Comparison of ENCODE assay signal across 16 cellular contexts in genomic region chr9:110179734-110180133, GRCh38. TPM values are rescaled to one million over a fixed set of nuclear protein-coding genes. Genes with fewer than 3 reads are reported as not detected.
DNase-seq lines count a peak whose midpoint lies in the region; ATAC-seq and TF ChIP-seq lines count a peak whose summit lies in the region.
"Had no signal": no experiment of that assay in that cellular context is flagged by ENCODE, and none has a peak within 500 bp of the region (broad histone marks: within the 10 kb centered on the region; RNA-seq: fewer than 3 reads in every experiment).

No MANE protein-coding gene starts in this region.

- TF ChIP-seq CTCF in AG04450 (IDR thresholded peaks at IDR 0.05; ENCODE audit: low read depth, low read length): no peak
- TF ChIP-seq CTCF in HFFc6 (IDR thresholded peaks at IDR 0.05): no peak
- no peak for TF ChIP-seq CTCF in foreskin fibroblast (IDR thresholded peaks at IDR 0.05; ENCODE audit: low read depth, low read length)

- no peaks in the 10 kb centered on the region for H3K9me3 Mint-ChIP-seq in HFFc6

- CTCF ChIA-PET in AG04450 (lab: Charles Lee): interaction anchor here (0.8 to 1.1 kb wide), 2 partner anchors 8 to 27 kb away, joined by 3 read pairs; no protein-coding TSS in a partner anchor

- POLR2A ChIA-PET in AG04450 (lab: Yijun Ruan, JAX): no interaction called here

- H3K36me3 Mint-ChIP-seq in HFFc6 (ENCODE audit: low read depth): no peaks in the 10 kb centered on the region
- H3K36me3 Mint-ChIP-seq: CD14-positive monocyte had no signal

- H3K4me3 Mint-ChIP-seq in HFFc6: no peak overlapping the region
- H3K4me3 Mint-ChIP-seq: activated CD4-positive, alpha-beta T cell treated with anti-CD3 and anti-CD28 coated beads for 36 hours; CD14-positive monocyte; stimulated activated naive B cell treated with anti-CD40 and anti-IgM and Interleukin-4, amounts not matched to agents 10 μg/mL and 1 μg/mL and 100 μg/mL, for 72 hours had no signal

- no peaks in the 10 kb centered on the region for H3K27me3 ChIP-seq in AG04450 (ENCODE audit: control insufficient read depth, insufficient read depth, low read length)

- DNase-seq in AG04450 (ENCODE audit: low read depth, low spot score) (peak; percentile 38), HFFc6 (peak; percentile 62), amniotic epithelial cell (ENCODE audit: low read depth) (peak; percentile 77), foreskin fibroblast (peak; percentile 74 to 87), hippocampal formation (lab: John Stamatoyannopoulos, UW) (no peak), hypothalamus (lab: John Stamatoyannopoulos, UW) (no peak), middle frontal gyrus (ENCODE audit: extremely low spot score, low spot score) (no peak)
- DNase-seq: activated CD4-positive, alpha-beta T cell treated with anti-CD3 and anti-CD28 coated beads for 36 hours; cerebellar nuclear complex; NCI-H1436; NCI-H82; nucleus accumbens; stimulated activated naive B cell treated with anti-CD40 and anti-IgM and Interleukin-4, amounts not matched to agents 10 μg/mL and 1 μg/mL and 100 μg/mL, for 72 hours had no signal

- no peak overlapping the region for H3K27ac ChIP-seq in AG04450 (ENCODE audit: low read depth, low read length)

- H3K4me1 Mint-ChIP-seq in HFFc6 (ENCODE audit: low read depth): peaks cover 39% of the 10 kb centered on the region

- H3K27ac Mint-ChIP-seq in HFFc6: peak overlapping the region; percentile 61
- H3K27ac Mint-ChIP-seq: activated CD4-positive, alpha-beta T cell treated with anti-CD3 and anti-CD28 coated beads for 36 hours; stimulated activated naive B cell treated with anti-CD40 and anti-IgM and Interleukin-4, amounts not matched to agents 10 μg/mL and 1 μg/mL and 100 μg/mL, for 72 hours had no signal

- H3K4me3 ChIP-seq in AG04450 (ENCODE audit: low read depth, low read length) (no peak overlapping the region), foreskin fibroblast (ENCODE audit: low read depth in 1 of 2, low read length in 2 of 2) (no peak overlapping the region)

- peaks cover 12% of the 10 kb centered on the region for H3K27me3 Mint-ChIP-seq in HFFc6 (ENCODE audit: insufficient read depth)
- H3K27me3 Mint-ChIP-seq: activated CD4-positive, alpha-beta T cell treated with anti-CD3 and anti-CD28 coated beads for 36 hours; stimulated activated naive B cell treated with anti-CD40 and anti-IgM and Interleukin-4, amounts not matched to agents 10 μg/mL and 1 μg/mL and 100 μg/mL, for 72 hours had no signal

- ATAC-seq in HG03025 (IDR thresholded peaks at IDR 0.05; ENCODE audit: low FRiP score, unreplicated experiment): no peak
- ATAC-seq: activated CD4-positive, alpha-beta T cell treated with anti-CD3 and anti-CD28 coated beads for 36 hours; stimulated activated naive B cell treated with anti-CD40 and anti-IgM and Interleukin-4, amounts not matched to agents 10 μg/mL and 1 μg/mL and 100 μg/mL, for 72 hours had no signal

- no peaks in the 10 kb centered on the region for H3K9me3 ChIP-seq in AG04450 (ENCODE audit: control insufficient read depth, insufficient read depth, low read length)

RNA-seq across cellular contexts. Expression of gene C9orf152, which starts 28.2 kb away (rescaled TPM):
- polyA plus RNA-seq in AG04450 (2011; rRNA removed): not detected in 2 replicates
- not detected in 2 replicates for polyA minus RNA-seq in AG04450 (2011; rRNA and poly(A)+ RNA removed)
- not detected for total RNA-seq in HFFc6 (2021; fragmentation: NEBNext Ultra II Directional; extraction: Animal tissue kit (Norgen Biotek cat#: 25700))
- total RNA-seq: activated CD4-positive, alpha-beta T cell treated with anti-CD3 and anti-CD28 coated beads for 36 hours; glomerular endothelial cell had no signal
- polyA plus RNA-seq: CD14-positive monocyte had no signal

Comparison
In these comparisons a context has a peak if more than half of its experiments do, and no peak if none do; other contexts are left out.
1. DNase-seq: peak in AG04450 (single experiment), HFFc6 (single experiment), amniotic epithelial cell (single experiment) and foreskin fibroblast (2 of 2); none in hippocampal formation (0 of 2), hypothalamus (0 of 51) and middle frontal gyrus (single experiment).